1 cellular context compared by ENCODE assay signal in genomic region chr19:8252922-8253589, GRCh38.
TF ChIP-seq lines count a peak whose summit lies in the region.

No MANE protein-coding gene starts in this region.

TF ChIP-seq in HepG2, 621 proteins besides CTCF, POLR2A, EP300 and RAD21 (continued from another document and continues in another):
- TF ChIP-seq ZBTB4 (CRISPR knock-in tag; IDR thresholded peaks at IDR 0.05; ENCODE audit: borderline replicate concordance) = 0 out of 2 replicates have a peak, but pooled peaks have one; percentile 65
- no peak for TF ChIP-seq TRIM22 (IDR thresholded peaks at IDR 0.05)
- TF ChIP-seq HDAC2 (CRISPR knock-in tag; IDR thresholded peaks at IDR 0.05) = peak; percentile 26; the same call in 1 of the 2 replicates
- TF ChIP-seq ZSCAN21 (CRISPR knock-in tag; IDR thresholded peaks at IDR 0.05; ENCODE audit: borderline replicate concordance) = no peak
- TF ChIP-seq ARID2 (CRISPR knock-in tag; IDR thresholded peaks at IDR 0.05; ENCODE audit: borderline replicate concordance) = no peak
- no peak for TF ChIP-seq CCAR2 (optimal IDR thresholded peaks at IDR 0.05; ENCODE audit: low read depth, low read length)
- TF ChIP-seq HNRNPUL1 (IDR thresholded peaks at IDR 0.05; ENCODE audit: low read depth, low read length) = no peak
- TF ChIP-seq CEBPB (IDR thresholded peaks at IDR 0.05; ENCODE audit: borderline replicate concordance, low read depth, low read length) = no peak
- TF ChIP-seq ZBTB7A (CRISPR knock-in tag; IDR thresholded peaks at IDR 0.05) = peak; percentile 66; the same call in 1 of the 2 replicates
- no peak for TF ChIP-seq GLMP (CRISPR knock-in tag; IDR thresholded peaks at IDR 0.05; ENCODE audit: borderline replicate concordance)
- no peak for TF ChIP-seq DRAP1 (CRISPR knock-in tag; IDR thresholded peaks at IDR 0.05)
- no peak for TF ChIP-seq ZNF549 (CRISPR knock-in tag; IDR thresholded peaks at IDR 0.05)
- TF ChIP-seq ZBTB21 (CRISPR knock-in tag; IDR thresholded peaks at IDR 0.05) = no peak
- TF ChIP-seq, protein P1, sequence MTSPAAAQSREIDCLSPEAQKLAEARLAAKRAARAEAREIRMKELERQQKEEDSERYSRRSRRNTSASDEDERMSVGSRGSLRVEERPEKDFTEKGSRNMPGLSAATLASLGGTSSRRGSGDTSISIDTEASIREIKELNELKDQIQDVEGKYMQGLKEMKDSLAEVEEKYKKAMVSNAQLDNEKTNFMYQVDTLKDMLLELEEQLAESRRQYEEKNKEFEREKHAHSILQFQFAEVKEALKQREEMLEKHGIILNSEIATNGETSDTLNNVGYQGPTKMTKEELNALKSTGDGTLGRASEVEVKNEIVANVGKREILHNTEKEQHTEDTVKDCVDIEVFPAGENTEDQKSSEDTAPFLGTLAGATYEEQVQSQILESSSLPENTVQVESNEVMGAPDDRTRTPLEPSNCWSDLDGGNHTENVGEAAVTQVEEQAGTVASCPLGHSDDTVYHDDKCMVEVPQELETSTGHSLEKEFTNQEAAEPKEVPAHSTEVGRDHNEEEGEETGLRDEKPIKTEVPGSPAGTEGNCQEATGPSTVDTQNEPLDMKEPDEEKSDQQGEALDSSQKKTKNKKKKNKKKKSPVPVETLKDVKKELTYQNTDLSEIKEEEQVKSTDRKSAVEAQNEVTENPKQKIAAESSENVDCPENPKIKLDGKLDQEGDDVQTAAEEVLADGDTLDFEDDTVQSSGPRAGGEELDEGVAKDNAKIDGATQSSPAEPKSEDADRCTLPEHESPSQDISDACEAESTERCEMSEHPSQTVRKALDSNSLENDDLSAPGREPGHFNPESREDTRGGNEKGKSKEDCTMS (CRISPR knock-in tag; conservative IDR thresholded peaks at IDR 0.05) = no peak
- TF ChIP-seq, protein P2, sequence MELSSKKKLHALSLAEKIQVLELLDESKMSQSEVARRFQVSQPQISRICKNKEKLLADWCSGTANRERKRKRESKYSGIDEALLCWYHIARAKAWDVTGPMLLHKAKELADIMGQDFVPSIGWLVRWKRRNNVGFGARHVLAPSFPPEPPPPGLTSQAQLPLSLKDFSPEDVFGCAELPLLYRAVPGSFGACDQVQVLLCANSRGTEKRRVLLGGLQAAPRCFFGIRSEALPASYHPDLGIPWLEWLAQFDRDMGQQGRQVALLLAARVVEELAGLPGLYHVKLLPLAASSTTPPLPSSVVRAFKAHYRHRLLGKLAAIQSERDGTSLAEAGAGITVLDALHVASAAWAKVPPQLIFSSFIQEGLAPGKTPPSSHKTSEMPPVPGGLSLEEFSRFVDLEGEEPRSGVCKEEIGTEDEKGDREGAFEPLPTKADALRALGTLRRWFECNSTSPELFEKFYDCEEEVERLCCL (CRISPR knock-in tag; IDR thresholded peaks at IDR 0.05; ENCODE audit: borderline replicate concordance) = no peak
- TF ChIP-seq, protein P3, sequence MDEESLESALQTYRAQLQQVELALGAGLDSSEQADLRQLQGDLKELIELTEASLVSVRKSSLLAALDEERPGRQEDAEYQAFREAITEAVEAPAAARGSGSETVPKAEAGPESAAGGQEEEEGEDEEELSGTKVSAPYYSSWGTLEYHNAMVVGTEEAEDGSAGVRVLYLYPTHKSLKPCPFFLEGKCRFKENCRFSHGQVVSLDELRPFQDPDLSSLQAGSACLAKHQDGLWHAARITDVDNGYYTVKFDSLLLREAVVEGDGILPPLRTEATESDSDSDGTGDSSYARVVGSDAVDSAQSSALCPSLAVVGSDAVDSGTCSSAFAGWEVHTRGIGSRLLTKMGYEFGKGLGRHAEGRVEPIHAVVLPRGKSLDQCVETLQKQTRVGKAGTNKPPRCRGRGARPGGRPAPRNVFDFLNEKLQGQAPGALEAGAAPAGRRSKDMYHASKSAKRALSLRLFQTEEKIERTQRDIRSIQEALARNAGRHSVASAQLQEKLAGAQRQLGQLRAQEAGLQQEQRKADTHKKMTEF (CRISPR knock-in tag; IDR thresholded peaks at IDR 0.05) = peak; percentile 15; the same call in 1 of the 2 replicates
- 0 out of 2 replicates have a peak, but pooled peaks have one; percentile 32 for TF ChIP-seq ZNF331 (CRISPR knock-in tag; IDR thresholded peaks at IDR 0.05)
- TF ChIP-seq IKZF1 (IDR thresholded peaks at IDR 0.05) = no peak
- TF ChIP-seq RARA (CRISPR knock-in tag; IDR thresholded peaks at IDR 0.05) = no peak
- no peak for TF ChIP-seq PHF20 (CRISPR knock-in tag; IDR thresholded peaks at IDR 0.05)
- TF ChIP-seq ZNF740 (CRISPR knock-in tag; IDR thresholded peaks at IDR 0.05) = peak; percentile 58; the same call in 1 of the 2 replicates
- no peak for TF ChIP-seq MAF1 (CRISPR knock-in tag; IDR thresholded peaks at IDR 0.05; ENCODE audit: borderline replicate concordance)
- TF ChIP-seq HOXA3 (CRISPR knock-in tag; IDR thresholded peaks at IDR 0.05) = peak; percentile 15; the same call in 1 of the 2 replicates
- TF ChIP-seq MLLT10 (CRISPR knock-in tag; IDR thresholded peaks at IDR 0.05) = no peak
- no peak for TF ChIP-seq NPAS2 (CRISPR knock-in tag; IDR thresholded peaks at IDR 0.05; ENCODE audit: borderline replicate concordance)
- TF ChIP-seq ZNF30 (CRISPR knock-in tag; IDR thresholded peaks at IDR 0.05) = no peak
- TF ChIP-seq RXRB (CRISPR knock-in tag; IDR thresholded peaks at IDR 0.05; ENCODE audit: borderline replicate concordance) = peak; percentile 23; the same call in 1 of the 2 replicates
- TF ChIP-seq KDM1A (CRISPR knock-in tag; IDR thresholded peaks at IDR 0.05) = no peak
- TF ChIP-seq ARNT2 (CRISPR knock-in tag; IDR thresholded peaks at IDR 0.05; ENCODE audit: low read depth) = no peak
- no peak for TF ChIP-seq HNRNPLL (IDR thresholded peaks at IDR 0.05; ENCODE audit: low read depth, low read length, poor library complexity, severe bottlenecking)
- no peak for TF ChIP-seq ZNF260 (CRISPR knock-in tag; IDR thresholded peaks at IDR 0.05; ENCODE audit: borderline replicate concordance, low read depth)
- TF ChIP-seq YEATS2 (CRISPR knock-in tag; IDR thresholded peaks at IDR 0.05; ENCODE audit: borderline replicate concordance) = no peak
- no peak for TF ChIP-seq ZFP37 (CRISPR knock-in tag; IDR thresholded peaks at IDR 0.05; ENCODE audit: borderline replicate concordance)
- TF ChIP-seq ZNF746 (CRISPR knock-in tag; IDR thresholded peaks at IDR 0.05) = no peak
- no peak for TF ChIP-seq ZNF124 (CRISPR knock-in tag; IDR thresholded peaks at IDR 0.05)
- no peak for TF ChIP-seq CAMTA2 (CRISPR knock-in tag; IDR thresholded peaks at IDR 0.05; ENCODE audit: borderline replicate concordance)
- no peak for TF ChIP-seq SP140L (CRISPR knock-in tag; IDR thresholded peaks at IDR 0.05; ENCODE audit: borderline replicate concordance)
- no peak for TF ChIP-seq ZBTB26 (CRISPR knock-in tag; IDR thresholded peaks at IDR 0.05; ENCODE audit: borderline replicate concordance)
- TF ChIP-seq EZH2 (conservative IDR thresholded peaks at IDR 0.05; ENCODE audit: low read depth, low read length) = no peak
- TF ChIP-seq ZNF879 (CRISPR knock-in tag; IDR thresholded peaks at IDR 0.05) = no peak
- TF ChIP-seq ZNF460 (CRISPR knock-in tag; IDR thresholded peaks at IDR 0.05; ENCODE audit: borderline replicate concordance) = no peak
- TF ChIP-seq ZFX (CRISPR knock-in tag; IDR thresholded peaks at IDR 0.05; ENCODE audit: low read depth) = no peak
- TF ChIP-seq ZNF841 (CRISPR knock-in tag; IDR thresholded peaks at IDR 0.05; ENCODE audit: borderline replicate concordance) = no peak
- no peak for TF ChIP-seq ZFP41 (CRISPR knock-in tag; IDR thresholded peaks at IDR 0.05; ENCODE audit: borderline replicate concordance)
- TF ChIP-seq, protein P4, sequence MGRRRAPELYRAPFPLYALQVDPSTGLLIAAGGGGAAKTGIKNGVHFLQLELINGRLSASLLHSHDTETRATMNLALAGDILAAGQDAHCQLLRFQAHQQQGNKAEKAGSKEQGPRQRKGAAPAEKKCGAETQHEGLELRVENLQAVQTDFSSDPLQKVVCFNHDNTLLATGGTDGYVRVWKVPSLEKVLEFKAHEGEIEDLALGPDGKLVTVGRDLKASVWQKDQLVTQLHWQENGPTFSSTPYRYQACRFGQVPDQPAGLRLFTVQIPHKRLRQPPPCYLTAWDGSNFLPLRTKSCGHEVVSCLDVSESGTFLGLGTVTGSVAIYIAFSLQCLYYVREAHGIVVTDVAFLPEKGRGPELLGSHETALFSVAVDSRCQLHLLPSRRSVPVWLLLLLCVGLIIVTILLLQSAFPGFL (CRISPR knock-in tag; IDR thresholded peaks at IDR 0.05) = no peak
- TF ChIP-seq MED8 (CRISPR knock-in tag; IDR thresholded peaks at IDR 0.05; ENCODE audit: insufficient replicate concordance) = no peak
- TF ChIP-seq NFKBIZ (CRISPR knock-in tag; IDR thresholded peaks at IDR 0.05) = no peak
- TF ChIP-seq ZNF552 (CRISPR knock-in tag; IDR thresholded peaks at IDR 0.05; ENCODE audit: borderline replicate concordance) = no peak
- TF ChIP-seq SIN3A (IDR thresholded peaks at IDR 0.05; ENCODE audit: borderline replicate concordance, low read depth, low read length) = no peak
- TF ChIP-seq AHR (CRISPR knock-in tag; IDR thresholded peaks at IDR 0.05) = no peak
- 0 out of 2 replicates have a peak, but pooled peaks have one; percentile 11 for TF ChIP-seq ONECUT2 (CRISPR knock-in tag; IDR thresholded peaks at IDR 0.05)
- TF ChIP-seq E2F5 (CRISPR knock-in tag; conservative IDR thresholded peaks at IDR 0.05) = no peak
- no peak for TF ChIP-seq ZNF3 (CRISPR knock-in tag; IDR thresholded peaks at IDR 0.05)
- TF ChIP-seq NFYB (CRISPR knock-in tag; IDR thresholded peaks at IDR 0.05) = no peak
- TF ChIP-seq NFE2L1 (CRISPR knock-in tag; IDR thresholded peaks at IDR 0.05; ENCODE audit: borderline replicate concordance) = no peak
- no peak for TF ChIP-seq THAP8 (CRISPR knock-in tag; IDR thresholded peaks at IDR 0.05; ENCODE audit: borderline replicate concordance)
- TF ChIP-seq MED1 (CRISPR knock-in tag; IDR thresholded peaks at IDR 0.05) = peak; percentile 38; the same call in 1 of the 2 replicates
